3 cellular contexts compared by ENCODE assay signal in the genomic region with DNA sequence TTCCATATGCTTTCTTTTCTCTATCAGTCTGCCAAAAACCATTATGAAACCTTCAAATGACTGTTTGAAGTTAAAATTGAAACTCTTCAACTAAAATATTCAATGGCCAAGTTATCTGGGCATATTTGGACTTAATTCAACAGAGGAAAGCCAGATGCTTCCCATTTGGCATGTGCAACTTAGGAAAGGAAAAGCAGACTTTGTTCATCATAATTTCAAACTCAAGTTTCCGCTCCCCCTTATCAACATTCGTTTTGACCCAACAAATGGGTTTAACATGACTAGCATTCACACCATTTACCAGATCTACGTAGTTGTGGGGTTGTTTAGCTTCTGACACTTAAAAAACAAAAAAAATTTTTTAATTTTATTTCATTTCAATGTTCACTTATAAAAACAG.
TF ChIP-seq lines count a peak whose summit lies in the region.

No MANE protein-coding gene starts in this region.

TF ChIP-seq in liver, 16 proteins besides CTCF, POLR2A, EP300 and RAD21:
- TF ChIP-seq TAF1 (conservative IDR thresholded peaks at IDR 0.05) (no peak), NR2F2 (IDR thresholded peaks at IDR 0.05) (peak; percentile 31)

TF ChIP-seq in HepG2, 621 proteins besides CTCF, POLR2A, EP300 and RAD21:
- no peak for TF ChIP-seq KLF13 (CRISPR knock-in tag; IDR thresholded peaks at IDR 0.05)
- TF ChIP-seq SAFB2 (CRISPR knock-in tag; IDR thresholded peaks at IDR 0.05; ENCODE audit: borderline replicate concordance, low read depth): no peak
- TF ChIP-seq, protein P1, sequence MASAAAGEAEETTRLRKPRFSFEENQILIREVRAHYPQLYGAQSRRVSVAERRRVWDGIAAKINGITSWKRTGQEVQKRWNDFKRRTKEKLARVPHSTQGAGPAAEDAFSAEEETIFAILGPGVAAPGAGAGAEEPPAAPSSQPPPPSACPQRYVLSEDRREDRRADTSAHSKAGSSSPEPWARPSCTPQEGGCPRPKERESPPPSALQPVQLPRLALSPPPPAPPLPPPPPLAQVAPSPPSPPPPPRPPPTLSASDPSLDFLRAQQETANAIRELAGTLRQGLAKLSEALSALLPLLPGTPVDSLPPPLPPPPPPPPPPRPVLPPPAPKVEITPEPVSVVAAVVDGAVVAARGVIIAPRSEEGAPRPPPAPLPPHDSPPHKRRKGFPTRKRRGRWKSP (CRISPR knock-in tag; IDR thresholded peaks at IDR 0.05): no peak
- TF ChIP-seq NFRKB (IDR thresholded peaks at IDR 0.05): no peak

TF ChIP-seq in endothelial cell of umbilical vein, 7 proteins besides CTCF, POLR2A, EP300 and RAD21:
- TF ChIP-seq MYC (IDR thresholded peaks at IDR 0.05; ENCODE audit: low read depth, low read length): no peak
- no peak for TF ChIP-seq JUN (IDR thresholded peaks at IDR 0.05; ENCODE audit: borderline replicate concordance, insufficient read depth, insufficient read length, low read depth)
- TF ChIP-seq, protein P2, sequence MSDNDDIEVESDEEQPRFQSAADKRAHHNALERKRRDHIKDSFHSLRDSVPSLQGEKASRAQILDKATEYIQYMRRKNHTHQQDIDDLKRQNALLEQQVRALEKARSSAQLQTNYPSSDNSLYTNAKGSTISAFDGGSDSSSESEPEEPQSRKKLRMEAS (IDR thresholded peaks at IDR 0.05; ENCODE audit: insufficient read depth, insufficient read length): no peak
- TF ChIP-seq GATA2 (IDR thresholded peaks at IDR 0.05; ENCODE audit: insufficient read depth, insufficient read length, low read depth, low read length): no peak
- TF ChIP-seq EZH2 (IDR thresholded peaks at IDR 0.05; ENCODE audit: borderline replicate concordance, low read depth, low read length, severe bottlenecking): no peak
- TF ChIP-seq POLR2AphosphoS5 (IDR thresholded peaks at IDR 0.05; ENCODE audit: insufficient read depth, low read depth, low read length): no peak
- TF ChIP-seq FOS (IDR thresholded peaks at IDR 0.05; ENCODE audit: borderline replicate concordance, insufficient read depth, low read length): no peak
